8 cellular contexts compared by ENCODE assay signal in genomic region chr3:27943106-27943505, GRCh38.
DNase-seq lines count a peak whose midpoint lies in the region; ATAC-seq and TF ChIP-seq lines count a peak whose summit lies in the region.

No MANE protein-coding gene starts in this region.

- no peak overlapping the region for H3K4me3 ChIP-seq in epithelial cell of proximal tubule (ENCODE audit: low read depth, low read length)

- no peak overlapping the region for H3K27ac ChIP-seq in 22Rv1
- no peak overlapping the region for H3K27ac ChIP-seq in caudate nucleus (ENCODE audit: low read depth, low read length)

- TF ChIP-seq CTCF in 22Rv1 (IDR thresholded peaks at IDR 0.05) (peak; percentile 27; the same call in 1 of the 2 replicates), epithelial cell of proximal tubule (conservative IDR thresholded peaks at IDR 0.05; ENCODE audit: low read depth, low read length) (peak; percentile 63), omental fat pad (IDR thresholded peaks at IDR 0.05) (no peak)

- no peak for TF ChIP-seq POLR2A in erythroblast (IDR thresholded peaks at IDR 0.05; ENCODE audit: low read length)

- no peak for ATAC-seq in HG02571 (IDR thresholded peaks at IDR 0.05; ENCODE audit: unreplicated experiment)
- no peak for ATAC-seq in omental fat pad (ENCODE audit: low FRiP score)

- DNase-seq in ELF-1 (ENCODE audit: low read depth, low spot score): peak; percentile 30
- DNase-seq in NCI-H460 (ENCODE audit: extremely low read depth, low read depth): peak; percentile 5
- DNase-seq in epithelial cell of proximal tubule (ENCODE audit: low read depth): no peak
- DNase-seq in erythroblast (lab: John Stamatoyannopoulos, UW): no peak
- DNase-seq in omental fat pad (ENCODE audit: low spot score): no peak
- no peak for DNase-seq in caudate nucleus (lab: John Stamatoyannopoulos, UW)

Comparison
In these comparisons a context has a peak if more than half of its experiments do, and no peak if none do; other contexts are left out.
1. CTCF ChIP-seq: peak in 22Rv1 (single experiment) and epithelial cell of proximal tubule (single experiment); none in omental fat pad (0 of 3).
2. DNase-seq: peak in ELF-1 (single experiment) and NCI-H460 (single experiment); none in epithelial cell of proximal tubule (single experiment), erythroblast (0 of 2), omental fat pad (single experiment) and caudate nucleus (0 of 61).